ENCODE assay signal across 8 cellular contexts in genomic region chr19:14570864-14571527, GRCh38. TPM values are rescaled to one million over a fixed set of nuclear protein-coding genes. Genes with fewer than 3 reads are reported as not detected.
DNase-seq lines count a peak whose midpoint lies in the region; ATAC-seq and TF ChIP-seq lines count a peak whose summit lies in the region.

No MANE protein-coding gene starts in this region.

- peaks cover 5% of the 10 kb centered on the region; the same call in 1 of the 2 replicates for H3K36me3 ChIP-seq in DOHH2 (ENCODE audit: control insufficient read depth, low read length)
- H3K36me3 ChIP-seq in SJSA1: peaks cover 42% of the 10 kb centered on the region
- peaks cover 0 to 11% of the 10 kb centered on the region in 2 donors for H3K36me3 ChIP-seq in psoas muscle (ENCODE audit: insufficient read depth in 1 of 2, low read depth in 1 of 2)

- H3K27ac ChIP-seq in DOHH2 (ENCODE audit: low read depth, low read length): no peak overlapping the region
- H3K27ac ChIP-seq in SJSA1: no peak overlapping the region
- peak overlapping the region; percentile 81 for H3K27ac ChIP-seq in psoas muscle

- ATAC-seq in psoas muscle: no peak

- TF ChIP-seq CTCF in DOHH2 (IDR thresholded peaks at IDR 0.05; ENCODE audit: low read depth, low read length, poor library complexity, severe bottlenecking) (no peak), fibroblast of mammary gland (conservative IDR thresholded peaks at IDR 0.05; ENCODE audit: control insufficient read depth, insufficient read depth, low read depth, low read length) (no peak), psoas muscle (IDR thresholded peaks at IDR 0.05) (no peak)

- H3K4me2 ChIP-seq in DOHH2 (ENCODE audit: low read length): peak overlapping the region; percentile 92

- peaks cover 16% of the 10 kb centered on the region for H3F3A ChIP-seq in DOHH2 (ENCODE audit: control insufficient read depth, insufficient read depth)

- WGBS in psoas muscle, 3 donors: 38 to 41% (median 40%) methylated on average over 22 of the region's 22 CpGs

- H3K4me3 ChIP-seq in DOHH2 (ENCODE audit: low read length) (peak overlapping the region; percentile 98), SJSA1 (peak overlapping the region; percentile 99), fibroblast of mammary gland (ENCODE audit: control insufficient read depth, low read depth, low read length) (peak overlapping the region; percentile 96), psoas muscle (peak overlapping the region; percentile 87)

- no peaks in the 10 kb centered on the region for H3K9me2 ChIP-seq in DOHH2 (replicated peaks; ENCODE audit: control insufficient read depth, low read length)

- intact Hi-C loops in psoas muscle (cut with DNase I): loop anchor here (10.0 kb wide), 2 partner anchors 114 to 314 kb away; partner anchors contain the start of gene OR7A17 (in 1 of the 2)

- H3K27me3 ChIP-seq in DOHH2 (ENCODE audit: control insufficient read depth, low read length): no peaks in the 10 kb centered on the region
- H3K27me3 ChIP-seq in SJSA1 (replicated peaks): no peaks in the 10 kb centered on the region
- H3K27me3 ChIP-seq in psoas muscle (ENCODE audit: insufficient read depth in 3 of 3, low read length in 2 of 3): no peaks in the 10 kb centered on the region

- H3K9me3 ChIP-seq in DOHH2 (ENCODE audit: control insufficient read depth, insufficient read depth, low read length) (no peaks in the 10 kb centered on the region), SJSA1 (replicated peaks) (no peaks in the 10 kb centered on the region; the same call in 1 of the 2 replicates), psoas muscle (no peaks in the 10 kb centered on the region)

- no peak for DNase-seq in SJSA1 (ENCODE audit: low read depth in 1 of 2, low spot score in 2 of 2)
- no peak for DNase-seq in fibroblast of mammary gland (ENCODE audit: low read depth)
- no peak for DNase-seq in psoas muscle
- DNase-seq in pons (ENCODE audit: low spot score): no peak
- DNase-seq in ecto neural progenitor cell (ENCODE audit: low spot score): no peak
- no peak for DNase-seq in cerebellar nuclear complex (lab: John Stamatoyannopoulos, UW)
- no peak for DNase-seq in H4 (ENCODE audit: low spot score)

- H3K4me1 ChIP-seq in DOHH2 (ENCODE audit: control insufficient read depth, low read length) (peaks cover 34% of the 10 kb centered on the region), SJSA1 (replicated peaks) (peaks cover 8% of the 10 kb centered on the region), psoas muscle (peaks cover 22% of the 10 kb centered on the region)

- H4K20me1 ChIP-seq in DOHH2 (ENCODE audit: control insufficient read depth, insufficient read depth, low read depth, low read length): peaks cover 5% of the 10 kb centered on the region; the same call in 1 of the 2 replicates

- peaks cover 26% of the 10 kb centered on the region for H3K79me2 ChIP-seq in DOHH2 (ENCODE audit: control insufficient read depth, low read length)

RNA-seq across cellular contexts. Expression of gene NDUFB7, which starts 0.9 kb away (rescaled TPM):
- 363 and 563 TPM in 2 replicates for total RNA-seq in SJSA1 (2014; rRNA removed; shearing (Covaris generic))
- total RNA-seq in psoas muscle: 100 to 1,000 TPM; 216 to 306 (median 287) TPM
- polyA plus RNA-seq in psoas muscle: 100 to 1,000 TPM; 488 to 805 (median 716) TPM
- total RNA-seq in H4 (2014; rRNA removed; shearing (Covaris generic)): 268 and 303 TPM in 2 replicates

RNA-seq across cellular contexts. Expression of gene CLEC17A, which starts 11.9 kb away (rescaled TPM):
- 0.18 TPM in 1 of 2 replicates, not detected in the other for total RNA-seq in SJSA1 (2014; rRNA removed; shearing (Covaris generic))
- not detected for total RNA-seq in psoas muscle
- under 1 TPM in 2 of 3 donors, not detected in 1; 0.03 to 0.04 TPM for polyA plus RNA-seq in psoas muscle
- not detected in 2 replicates for total RNA-seq in H4 (2014; rRNA removed; shearing (Covaris generic))

RNA-seq across cellular contexts. Expression of gene TECR, which starts 41.6 kb away (rescaled TPM):
- total RNA-seq in SJSA1 (2014; rRNA removed; shearing (Covaris generic)): 43.9 and 56.9 TPM in 2 replicates
- 100 to 1,000 TPM; 111 to 209 (median 158) TPM for total RNA-seq in psoas muscle
- 100 to 1,000 TPM in 2 of 3 donors, 10 to 100 TPM in 1; 77.8 to 145 (median 136) TPM for polyA plus RNA-seq in psoas muscle
- total RNA-seq in H4 (2014; rRNA removed; shearing (Covaris generic)): 80.7 and 124 TPM in 2 replicates

RNA-seq across cellular contexts. Expression of gene DNAJB1, which starts 52.8 kb away (rescaled TPM):
- 126 and 146 TPM in 2 replicates for total RNA-seq in SJSA1 (2014; rRNA removed; shearing (Covaris generic))
- 100 to 1,000 TPM in 1 of 4 donors, 10 to 100 TPM in 3; 32.6 to 105 (median 42.6) TPM for total RNA-seq in psoas muscle
- 10 to 100 TPM; 20.8 to 32.0 (median 24.4) TPM for polyA plus RNA-seq in psoas muscle
- 110 and 137 TPM in 2 replicates for total RNA-seq in H4 (2014; rRNA removed; shearing (Covaris generic))
